ENCODE assay signal across 35 cellular contexts in the genomic region with DNA sequence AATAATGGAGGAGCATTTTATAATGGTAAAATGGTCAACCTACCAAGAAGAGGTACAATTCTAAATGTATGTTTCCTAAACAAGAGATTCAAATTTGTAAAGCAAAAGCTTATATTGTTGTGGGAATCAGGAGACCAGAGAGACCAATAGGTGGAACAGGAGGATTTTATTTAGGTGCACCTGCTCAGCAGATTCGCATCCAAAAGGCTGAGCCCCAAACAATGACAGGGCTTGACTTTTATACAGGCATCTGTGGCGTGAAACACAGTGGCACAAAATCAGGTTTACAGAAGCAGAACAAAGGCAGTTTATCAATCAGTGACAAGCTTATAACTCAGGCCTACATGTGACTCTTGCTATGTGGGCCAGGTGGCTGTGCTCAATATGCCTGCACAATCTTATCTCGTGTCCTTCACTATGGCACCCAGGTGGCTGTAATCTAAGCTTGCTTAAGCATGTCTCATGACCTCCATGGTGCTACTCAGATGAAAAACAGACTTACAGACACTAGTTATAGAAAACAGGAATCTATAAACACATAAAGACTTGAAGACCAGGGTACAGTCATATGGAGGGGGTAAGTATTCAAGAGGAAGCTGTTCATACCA.
"Had no signal": no experiment of that assay in that cellular context is flagged by ENCODE, and none has a peak within 500 bp of the region (broad histone marks: within the 10 kb centered on the region; RNA-seq: fewer than 3 reads in every experiment).

No MANE protein-coding gene starts in this region.

- H3K27ac Mint-ChIP-seq: activated CD4-positive, alpha-beta memory T cell treated with anti-CD3 and anti-CD28 coated beads, Interleukin-2, amount 10 ng/mL, durations not matched to agents 7 days and 5 days; activated CD8-positive, alpha-beta memory T cell treated with anti-CD3 and anti-CD28 coated beads, Interleukin-2, amount 10 ng/mL, durations not matched to agents 7 days and 5 days; activated naive CD8-positive, alpha-beta T cell treated with anti-CD3 and anti-CD28 coated beads for 36 hours; activated T-cell treated with anti-CD3 and anti-CD28 coated beads, Interleukin-2, amount 50 U/mL, for 72 hours; activated T-helper 17 cell treated with anti-CD3 and anti-CD28 coated beads, Interleukin-2, amount 50 U/mL, for 72 hours had no signal

- ATAC-seq: activated CD8-positive, alpha-beta memory T cell treated with anti-CD3 and anti-CD28 coated beads, Interleukin-2, amount 10 ng/mL, durations not matched to agents 7 days and 5 days; activated T-cell treated with anti-CD3 and anti-CD28 coated beads, Interleukin-2, amount 50 U/mL, for 72 hours; activated T-helper 17 cell treated with anti-CD3 and anti-CD28 coated beads, Interleukin-2, amount 50 U/mL, for 72 hours; PC-3 had no signal

- H3K9me3 ChIP-seq: colonic mucosa had no signal

- H3K36me3 Mint-ChIP-seq: activated CD8-positive, alpha-beta memory T cell treated with anti-CD3 and anti-CD28 coated beads, Interleukin-2, amount 10 ng/mL, durations not matched to agents 7 days and 5 days; activated naive CD8-positive, alpha-beta T cell treated with anti-CD3 and anti-CD28 coated beads for 36 hours had no signal

- H3K27me3 Mint-ChIP-seq: activated CD4-positive, alpha-beta memory T cell treated with anti-CD3 and anti-CD28 coated beads, Interleukin-2, amount 10 ng/mL, durations not matched to agents 7 days and 5 days; activated CD8-positive, alpha-beta memory T cell treated with anti-CD3 and anti-CD28 coated beads, Interleukin-2, amount 10 ng/mL, durations not matched to agents 7 days and 5 days; activated naive CD8-positive, alpha-beta T cell treated with anti-CD3 and anti-CD28 coated beads for 36 hours; activated T-helper 17 cell treated with anti-CD3 and anti-CD28 coated beads, Interleukin-2, amount 50 U/mL, for 72 hours; central memory CD8-positive, alpha-beta T cell had no signal

- H3K4me1 Mint-ChIP-seq: activated CD4-positive, alpha-beta memory T cell treated with anti-CD3 and anti-CD28 coated beads, Interleukin-2, amount 10 ng/mL, durations not matched to agents 7 days and 5 days; activated CD8-positive, alpha-beta memory T cell treated with anti-CD3 and anti-CD28 coated beads, Interleukin-2, amount 10 ng/mL, durations not matched to agents 7 days and 5 days; activated naive CD8-positive, alpha-beta T cell treated with anti-CD3 and anti-CD28 coated beads for 36 hours; activated T-helper 17 cell treated with anti-CD3 and anti-CD28 coated beads, Interleukin-2, amount 50 U/mL, for 72 hours; central memory CD8-positive, alpha-beta T cell had no signal

- H3K4me3 Mint-ChIP-seq: activated CD4-positive, alpha-beta memory T cell treated with anti-CD3 and anti-CD28 coated beads, Interleukin-2, amount 10 ng/mL, durations not matched to agents 7 days and 5 days; activated CD8-positive, alpha-beta memory T cell treated with anti-CD3 and anti-CD28 coated beads, Interleukin-2, amount 10 ng/mL, durations not matched to agents 7 days and 5 days; activated naive CD8-positive, alpha-beta T cell treated with anti-CD3 and anti-CD28 coated beads for 36 hours; activated T-cell treated with anti-CD3 and anti-CD28 coated beads, Interleukin-2, amount 50 U/mL, for 72 hours; activated T-helper 17 cell treated with anti-CD3 and anti-CD28 coated beads, Interleukin-2, amount 50 U/mL, for 72 hours; central memory CD8-positive, alpha-beta T cell had no signal

- H3K27me3 ChIP-seq: ascending aorta, cardiac muscle cell, colonic mucosa, Peyer's patch, SJSA1 had no signal

- H3K36me3 ChIP-seq: ascending aorta, cardiac muscle cell, colonic mucosa, Peyer's patch, SJSA1, WERI-Rb-1 had no signal

- H3K27ac ChIP-seq: ascending aorta, cardiac muscle cell, colonic mucosa, Peyer's patch, SJSA1, WERI-Rb-1 had no signal

- H3K4me1 ChIP-seq: ascending aorta, colonic mucosa, Peyer's patch, SJSA1 had no signal

- H3K4me3 ChIP-seq: ascending aorta, cardiac muscle cell, colonic mucosa, Peyer's patch, SJSA1 had no signal

- DNase-seq: activated CD4-positive, alpha-beta memory T cell treated with anti-CD3 and anti-CD28 coated beads, Interleukin-2, amount 10 ng/mL, durations not matched to agents 7 days and 5 days; activated CD4-positive, alpha-beta T cell treated with anti-CD3 and anti-CD28 coated beads for 1 hour; activated CD4-positive, alpha-beta T cell treated with anti-CD3 and anti-CD28 coated beads for 48 hours; activated CD4-positive, CD25-positive, alpha-beta regulatory T cell; activated CD8-positive, alpha-beta memory T cell treated with anti-CD3 and anti-CD28 coated beads for 24 hours; activated CD8-positive, alpha-beta memory T cell treated with anti-CD3 and anti-CD28 coated beads, Interleukin-2, amount 10 ng/mL, durations not matched to agents 7 days and 5 days; activated CD8-positive, alpha-beta memory T cell treated with anti-CD3 and anti-CD28 coated beads, Interleukin-2, amount 50 U/mL, for 48 hours; activated effector memory CD4-positive, alpha-beta T cell treated with anti-CD3 and anti-CD28 coated beads, Interleukin-2, amount 50 U/mL, for 16 hours; activated naive CD4-positive, alpha-beta T cell; activated naive CD4-positive, alpha-beta T cell treated with anti-CD3 and anti-CD28 coated beads, Interleukin-2, amount 50 U/mL, for 16 hours; activated naive CD8-positive, alpha-beta T cell treated with anti-CD3 and anti-CD28 coated beads for 36 hours; activated T-cell treated with anti-CD3 and anti-CD28 coated beads, Interleukin-2, amount 50 U/mL, for 1 hour; activated T-cell treated with anti-CD3 and anti-CD28 coated beads, Interleukin-2, amount 50 U/mL, for 72 hours; amygdala; colonic mucosa; Kasumi-1; MM.1S; MV-4-11; NCI-H1092 treated with DMSO at 0.1 percent for 48 hours; NCI-H146; NCI-H187; NCI-H2029 treated with DMSO at 0.1 percent for 48 hours; NCI-H345; NCI-H524 treated with DMSO at 0.1 percent for 48 hours; PC-3; Peyer's patch; RPMI8226; SHP77 treated with DMSO at 0.1 percent for 48 hours; T1000; WERI-Rb-1 had no signal
